In genomic region chr11:94662065-94662779, GRCh38 we compare ENCODE assay signal across 23 cellular contexts.
A peak's percentile ranks its signal among the peaks of the same experiment; 100 is the strongest.
DNase-seq lines count a peak whose midpoint lies in the region; ATAC-seq, FAIRE-seq and TF ChIP-seq lines count a peak whose summit lies in the region.
"Had no signal": no experiment of that assay in that cellular context is flagged by ENCODE, and none has a peak within 500 bp of the region (broad histone marks: within the 10 kb centered on the region; RNA-seq: fewer than 3 reads in every experiment).

No MANE protein-coding gene starts in this region.

- dilution Hi-C loops in mammary epithelial cell (cut with HindIII; ENCODE audit: low sequenced_read_pairs), result no loop called here

- peak; percentile 55 for FAIRE-seq in K562 (lab: Jason Lieb, UNC)
- FAIRE-seq: A204.1, G401.6, HepG2 had no signal

- intact Hi-C loops in K562 (cut with micrococcal nuclease), result no loop called here
- intact Hi-C loops in CD14-positive monocyte (cut with micrococcal nuclease), result no loop called here
- intact Hi-C loops in mammary epithelial cell (cut with micrococcal nuclease), result no loop called here

- peak overlapping the region; percentile 67 for H3K4me2 ChIP-seq in GM23338
- no peak overlapping the region for H3K4me2 ChIP-seq in K562 (ENCODE audit: insufficient read depth, low read length)
- H3K4me2 ChIP-seq in mammary epithelial cell (ENCODE audit: insufficient read depth, low read depth, low read length), result no peak overlapping the region
- H3K4me2 ChIP-seq: BLaER1 treated with 17β-estradiol and CSF1 and Interleukin-3, amounts not matched to agents 10 nM and 100 nM had no signal

- H3K4me1 ChIP-seq in GM23338 (ENCODE audit: insufficient read depth), result peaks cover 32% of the 10 kb centered on the region
- no peaks in the 10 kb centered on the region for H3K4me1 ChIP-seq in K562 (replicated peaks in 1 of 2; ENCODE audit: control insufficient read depth in 2 of 2, insufficient read depth in 2 of 2, low read length in 2 of 2)
- H3K4me1 ChIP-seq in mammary epithelial cell (ENCODE audit: insufficient read depth, low read length), result peaks cover 6% of the 10 kb centered on the region
- H3K4me1 ChIP-seq: BLaER1 treated with 17β-estradiol and CSF1 and Interleukin-3, amounts not matched to agents 10 nM and 100 nM; Peyer's patch had no signal

- H2AFZ ChIP-seq in GM23338 (no peak overlapping the region), K562 (ENCODE audit: low read depth, low read length) (no peak overlapping the region), mammary epithelial cell (ENCODE audit: low read depth, low read length) (no peak overlapping the region)
- H2AFZ ChIP-seq: GM23248 had no signal

- peaks cover 5% of the 10 kb centered on the region for H3K27me3 Mint-ChIP-seq in GM23338 (ENCODE audit: insufficient read depth, low read depth, poor library complexity)
- H3K27me3 Mint-ChIP-seq in CD14-positive monocyte (ENCODE audit: low read depth in 3 of 3), result peaks cover 0 to 9% (median 5%) of the 10 kb centered on the region in 3 donors

- H3K9me3 ChIP-seq in K562 (replicated peaks; ENCODE audit: control insufficient read depth, insufficient read depth, low read depth, low read length) (no peaks in the 10 kb centered on the region), mammary epithelial cell (replicated peaks; ENCODE audit: insufficient read depth, low read length) (no peaks in the 10 kb centered on the region)
- H3K9me3 ChIP-seq: Peyer's patch had no signal

- H3K27ac ChIP-seq in GM23338 (ENCODE audit: low read depth), result peak overlapping the region; percentile 73
- H3K27ac ChIP-seq in K562 (ENCODE audit: extremely low read depth, low read depth, low read length), result no peak overlapping the region
- no peak overlapping the region for H3K27ac ChIP-seq in mammary epithelial cell (ENCODE audit: insufficient read depth, low read depth, low read length)
- H3K27ac ChIP-seq: BLaER1 treated with 17β-estradiol and CSF1 and Interleukin-3, amounts not matched to agents 10 nM and 100 nM; GM23248; Peyer's patch had no signal

- CTCF ChIA-PET in K562 (lab: Yijun Ruan, JAX; ENCODE audit: low intra/inter-chr PET ratio) (no interaction called here), mammary epithelial cell (lab: Charles Lee; ENCODE audit: low non-redundant PET) (interaction anchor here (0.9 kb wide), 1 partner anchor 44 kb away, joined by 7 read pairs; no protein-coding TSS in a partner anchor)

- H3K4me3 Mint-ChIP-seq in GM23338 (peak overlapping the region; percentile 24; the same call in 1 of the 3 replicates), CD14-positive monocyte (no peak overlapping the region)
- H3K4me3 Mint-ChIP-seq: CD4-positive, alpha-beta memory T cell had no signal

- TF ChIP-seq CTCF in GM23338 (conservative IDR thresholded peaks at IDR 0.05; ENCODE audit: low read depth in 2 of 2) (no peak), K562 (IDR thresholded peaks at IDR 0.05 in 2 of 3, conservative IDR thresholded peaks at IDR 0.05 in 1 of 3; ENCODE audit: insufficient read depth in 2 of 3, low read depth in 1 of 3, low read length in 3 of 3) (no peak), CD14-positive monocyte (IDR thresholded peaks at IDR 0.05) (no peak), mammary epithelial cell (conservative IDR thresholded peaks at IDR 0.05 in 1 of 2, IDR thresholded peaks at IDR 0.05 in 1 of 2; ENCODE audit: extremely low read depth in 1 of 2, insufficient read depth in 1 of 2, low read depth in 1 of 2, low read length in 2 of 2) (no peak)

- POLR2A ChIA-PET in K562 (lab: Yijun Ruan, JAX), result no interaction called here

- H3K9me2 ChIP-seq in GM23338 (ENCODE audit: insufficient read depth), result no peaks in the 10 kb centered on the region

- no TSS peak for BruUV-seq in K562 (replicated peaks; lab: Mats Ljungman, UMichigan)
- BruUV-seq in mammary epithelial cell (replicated peaks; lab: Mats Ljungman, UMichigan), result no TSS peak

- no peak for TF ChIP-seq EP300 in K562 (IDR thresholded peaks at IDR 0.05; ENCODE audit: low read length)

- ATAC-seq in GM23338 (peak; percentile 57; the same call in 2 of the 3 replicates), K562 (no peak), HG03135 (IDR thresholded peaks at IDR 0.05; ENCODE audit: unreplicated experiment) (no peak)
- ATAC-seq: HepG2 had no signal

- H3K9ac ChIP-seq in K562 (ENCODE audit: insufficient read depth in 1 of 2, low read depth in 2 of 2, low read length in 2 of 2) (no peak overlapping the region), mammary epithelial cell (ENCODE audit: insufficient read depth, low read length) (no peak overlapping the region)
- H3K9ac ChIP-seq: BLaER1 treated with 17β-estradiol and CSF1 and Interleukin-3, amounts not matched to agents 10 nM and 100 nM; GM23248 had no signal

- no peak for TF ChIP-seq RAD21 in K562 (CRISPR knock-in tag; conservative IDR thresholded peaks at IDR 0.05 in 1 of 2, IDR thresholded peaks at IDR 0.05 in 1 of 2)

- peaks cover 96% of the 10 kb centered on the region for H3K36me3 Mint-ChIP-seq in GM23338 (ENCODE audit: low read depth)
- H3K36me3 Mint-ChIP-seq in CD14-positive monocyte, result no peaks in the 10 kb centered on the region
- H3K36me3 Mint-ChIP-seq: CD4-positive, alpha-beta memory T cell had no signal

- H3K36me3 ChIP-seq in GM23338 (ENCODE audit: insufficient read depth), result peaks cover 34% of the 10 kb centered on the region
- no peaks in the 10 kb centered on the region for H3K36me3 ChIP-seq in K562 (ENCODE audit: control insufficient read depth, insufficient read depth, low read length)
- no peaks in the 10 kb centered on the region for H3K36me3 ChIP-seq in mammary epithelial cell (ENCODE audit: insufficient read depth, low read length)
- H3K36me3 ChIP-seq: BLaER1 treated with 17β-estradiol and CSF1 and Interleukin-3, amounts not matched to agents 10 nM and 100 nM; Peyer's patch had no signal

- H3K9me3 Mint-ChIP-seq in GM23338, result peaks cover 8% of the 10 kb centered on the region
- H3K9me3 Mint-ChIP-seq in CD14-positive monocyte, result peaks cover 0 to 2% (median 0%) of the 10 kb centered on the region in 7 donors

- no peaks in the 10 kb centered on the region for H4K20me1 ChIP-seq in GM23338 (replicated peaks; ENCODE audit: insufficient read depth)
- H4K20me1 ChIP-seq in K562 (replicated peaks; ENCODE audit: control insufficient read depth, insufficient read depth, low read length), result no peaks in the 10 kb centered on the region
- H4K20me1 ChIP-seq in mammary epithelial cell (ENCODE audit: insufficient read depth, low read length), result no peaks in the 10 kb centered on the region
- H4K20me1 ChIP-seq: BLaER1 treated with 17β-estradiol and CSF1 and Interleukin-3, amounts not matched to agents 10 nM and 100 nM had no signal

- 17% methylated on average over 4 of the region's 4 CpGs for WGBS in K562 (ENCODE audit: insufficient coverage, low coverage, missing lambda C conversion rate)
- 59% methylated on average over 4 of the region's 4 CpGs for WGBS in mammary epithelial cell (ENCODE audit: low coverage, missing lambda C conversion rate)

- TF ChIP-seq POLR2A in K562 (conservative IDR thresholded peaks at IDR 0.05), result no peak

- peaks cover 10% of the 10 kb centered on the region; the same call in 1 of the 2 replicates for H3F3A ChIP-seq in GM23338 (replicated peaks; ENCODE audit: low read depth)

- H3K27me3 ChIP-seq in GM23338 (ENCODE audit: insufficient read depth) (no peaks in the 10 kb centered on the region), K562 (ENCODE audit: control insufficient read depth in 2 of 2, insufficient read depth in 2 of 2, low read length in 2 of 2) (no peaks in the 10 kb centered on the region), mammary epithelial cell (ENCODE audit: insufficient read depth, low read length) (no peaks in the 10 kb centered on the region)
- H3K27me3 ChIP-seq: Peyer's patch had no signal

- DNase-seq in GM23338 (ENCODE audit: low spot score) (peak; percentile 60), NCI-H69 (lab: John Stamatoyannopoulos, UW) (peak; percentile 55), K562 (ENCODE audit: extremely low read depth in 1 of 4, low spot score in 3 of 4) (no peak), CD14-positive monocyte (ENCODE audit: low spot score) (no peak), mammary epithelial cell (no peak), NCI-H345 treated with DMSO at 0.1 percent for 48 hours (lab: John Stamatoyannopoulos, UW; ENCODE audit: unreplicated experiment) (no peak)
- DNase-seq: CD4-positive, alpha-beta memory T cell; COR-L47; GM23248; HCEC 1CT; Kasumi-1; NCI-H1092 treated with DMSO at 0.1 percent for 48 hours; NCI-H1436 treated with DMSO at 0.1 percent for 48 hours; NCI-H1930; NCI-H446 treated with DMSO at 0.1 percent for 48 hours; NCI-H526; Peyer's patch; SHP77 treated with DMSO at 0.1 percent for 48 hours had no signal

- 0 out of 2 replicates have a peak overlapping the region, but pooled peaks have one; percentile 14 for H3K27ac Mint-ChIP-seq in GM23338
- H3K27ac Mint-ChIP-seq in CD14-positive monocyte, result no peak overlapping the region
- H3K27ac Mint-ChIP-seq: CD4-positive, alpha-beta memory T cell had no signal

- no peaks in the 10 kb centered on the region for H3K9me1 ChIP-seq in K562 (ENCODE audit: control insufficient read depth, insufficient read depth, low read length)

- in situ Hi-C loops in K562 (cut with MboI) (no loop called here), mammary epithelial cell (cut with MboI; ENCODE audit: low sequenced_read_pairs in 2 of 2) (no loop called here)

- peaks cover 64% of the 10 kb centered on the region for H3K4me1 Mint-ChIP-seq in GM23338
- H3K4me1 Mint-ChIP-seq in CD14-positive monocyte, result peaks cover under 1% of the 10 kb centered on the region
- H3K4me1 Mint-ChIP-seq: CD4-positive, alpha-beta memory T cell had no signal

- H3K4me3 ChIP-seq in GM23338, result peak overlapping the region; percentile 0; the same call in 1 of the 2 replicates
- H3K4me3 ChIP-seq in K562, result no peak overlapping the region
- no peak overlapping the region for H3K4me3 ChIP-seq in mammary epithelial cell (replicated peaks in 1 of 3; ENCODE audit: insufficient read depth in 1 of 3, low read depth in 2 of 3, low read length in 3 of 3)
- H3K4me3 ChIP-seq: BLaER1 treated with 17β-estradiol and CSF1 and Interleukin-3, amounts not matched to agents 10 nM and 100 nM; GM23248; Peyer's patch had no signal

- peaks cover 54% of the 10 kb centered on the region for H3K79me2 ChIP-seq in GM23338 (replicated peaks; ENCODE audit: insufficient read depth)
- H3K79me2 ChIP-seq in K562 (ENCODE audit: control insufficient read depth, insufficient read depth, low read length), result no peaks in the 10 kb centered on the region
- H3K79me2 ChIP-seq in mammary epithelial cell (ENCODE audit: insufficient read depth, low read length), result no peaks in the 10 kb centered on the region

TF ChIP-seq in GM23338, 12 proteins besides CTCF, POLR2A, EP300 and RAD21 (continues in another document):
- TF ChIP-seq JUNB (IDR thresholded peaks at IDR 0.05; ENCODE audit: unreplicated experiment), result no peak

TF ChIP-seq in K562, 482 proteins besides CTCF, POLR2A, EP300 and RAD21:
- TF ChIP-seq CBFB (CRISPR knock-in tag; IDR thresholded peaks at IDR 0.05), result no peak
- no peak for TF ChIP-seq HEY1 (CRISPR knock-in tag; IDR thresholded peaks at IDR 0.05; ENCODE audit: borderline replicate concordance)
- no peak for TF ChIP-seq TEAD4 (IDR thresholded peaks at IDR 0.05; ENCODE audit: low read length)
- TF ChIP-seq TEAD4 (CRISPR knock-in tag; IDR thresholded peaks at IDR 0.05; ENCODE audit: borderline replicate concordance), result no peak
- TF ChIP-seq ZNF41 (CRISPR knock-in tag; conservative IDR thresholded peaks at IDR 0.05), result no peak

Comparison
In these comparisons a context has a peak if more than half of its experiments do, and no peak if none do; other contexts are left out.
1. DNase-seq: peak in GM23338 (single experiment) and NCI-H69 (single experiment); none in K562 (0 of 4), CD14-positive monocyte (single experiment), mammary epithelial cell (single experiment) and NCI-H345 treated with DMSO at 0.1 percent for 48 hours (single experiment).